ENCODE assay signal across 16 cellular contexts in genomic region chr6:155141002-155141401, GRCh38.
DNase-seq lines count a peak whose midpoint lies in the region; ATAC-seq and TF ChIP-seq lines count a peak whose summit lies in the region.
"Had no signal": no experiment of that assay in that cellular context is flagged by ENCODE, and none has a peak within 500 bp of the region (broad histone marks: within the 10 kb centered on the region; RNA-seq: fewer than 3 reads in every experiment).

No MANE protein-coding gene starts in this region.

- no peaks in the 10 kb centered on the region for H3K36me3 Mint-ChIP-seq in mesothelial cell of epicardium
- peaks cover 6% of the 10 kb centered on the region for H3K36me3 Mint-ChIP-seq in stimulated activated effector memory CD8-positive, alpha-beta T cell treated with anti-CD3 and anti-CD28 coated beads, Interleukin-12 subunit alpha, Interleukin-12 subunit beta, amount 100 ng/mL, for 72 hours
- H3K36me3 Mint-ChIP-seq: CD4-positive, alpha-beta memory T cell had no signal

- H2BK15ac ChIP-seq in IMR-90 (ENCODE audit: low read depth, low read length) = peak overlapping the region; percentile 62; the same call in 1 of the 3 replicates

- peak overlapping the region; percentile 24 for H2BK120ac ChIP-seq in IMR-90 (ENCODE audit: low read depth, low read length)

- no peak overlapping the region; the same call in 1 of the 2 replicates for H3K23ac ChIP-seq in IMR-90 (ENCODE audit: low read depth, low read length)

- H3K4me3 Mint-ChIP-seq in mesothelial cell of epicardium = no peak overlapping the region
- no peak overlapping the region for H3K4me3 Mint-ChIP-seq in stimulated activated effector memory CD8-positive, alpha-beta T cell treated with anti-CD3 and anti-CD28 coated beads, Interleukin-12 subunit alpha, Interleukin-12 subunit beta, amount 100 ng/mL, for 72 hours

- H3K4me1 Mint-ChIP-seq in mesothelial cell of epicardium = peaks cover 23% of the 10 kb centered on the region
- H3K4me1 Mint-ChIP-seq in stimulated activated effector memory CD8-positive, alpha-beta T cell treated with anti-CD3 and anti-CD28 coated beads, Interleukin-12 subunit alpha, Interleukin-12 subunit beta, amount 100 ng/mL, for 72 hours = peaks cover 26% of the 10 kb centered on the region

- no TSS peak for BruUV-seq in IMR-90 (replicated peaks; lab: Mats Ljungman, UMichigan)

- 45% methylated on average over 1 of the region's 1 CpG for WGBS in right cardiac atrium
- WGBS in IMR-90 (ENCODE audit: extremely low coverage in 2 of 2, insufficient read length in 1 of 2), 2 experiments = no CpG with 5 or more reads among the region's 1 CpG

- in situ Hi-C loops in IMR-90 (cut with MboI; ENCODE audit: low sequenced_read_pairs) = no loop called here

- no peak overlapping the region for H3K4me3 ChIP-seq in right cardiac atrium (ENCODE audit: low read length)
- no peak overlapping the region for H3K4me3 ChIP-seq in IMR-90 (ENCODE audit: insufficient read depth, low read depth, low read length)
- H3K4me3 ChIP-seq: BLaER1 treated with 17β-estradiol and CSF1 and Interleukin-3, amounts not matched to agents 10 nM and 100 nM; HAP-1 had no signal

- H3K9me1 ChIP-seq in IMR-90 (ENCODE audit: insufficient read depth, low read length) = peaks cover 20% of the 10 kb centered on the region

- peak overlapping the region; percentile 41; the same call in 1 of the 2 replicates for H2BK20ac ChIP-seq in IMR-90 (ENCODE audit: low read depth, low read length)

- no peak overlapping the region; the same call in 1 of the 2 replicates for H2AK5ac ChIP-seq in IMR-90 (ENCODE audit: low read depth, low read length)

- peak overlapping the region; percentile 36; the same call in 1 of the 2 replicates for H4K91ac ChIP-seq in IMR-90 (ENCODE audit: insufficient read depth, low read depth, low read length)

- 0 out of 2 replicates have a peak overlapping the region, but pooled peaks have one; percentile 1 for H3K14ac ChIP-seq in IMR-90 (replicated peaks; ENCODE audit: low read depth, low read length)

- H4K5ac ChIP-seq in IMR-90 (ENCODE audit: low read depth, low read length) = peak overlapping the region; percentile 39; the same call in 1 of the 2 replicates

- TF ChIP-seq CTCF in IMR-90 (conservative IDR thresholded peaks at IDR 0.05; ENCODE audit: low read depth, low read length) (no peak), mesothelial cell of epicardium (IDR thresholded peaks at IDR 0.05; ENCODE audit: unreplicated experiment) (no peak), RWPE1 (conservative IDR thresholded peaks at IDR 0.05; ENCODE audit: low read depth) (no peak)

- H3K4me1 ChIP-seq in right cardiac atrium (ENCODE audit: control insufficient read depth, insufficient read depth, low read length) (peaks cover 3% of the 10 kb centered on the region), IMR-90 (ENCODE audit: control insufficient read depth, insufficient read depth, low read length) (peaks cover 19% of the 10 kb centered on the region)

- no peak for TF ChIP-seq POLR2A in IMR-90 (IDR thresholded peaks at IDR 0.05; ENCODE audit: low read depth, low read length)

- H2AFZ ChIP-seq in IMR-90 (replicated peaks; ENCODE audit: low read length, poor library complexity) = no peak overlapping the region

- no peak overlapping the region for H3K56ac ChIP-seq in IMR-90 (ENCODE audit: extremely low read depth, insufficient read depth, low read length)

- no peak overlapping the region for H2BK5ac ChIP-seq in IMR-90 (ENCODE audit: low read depth, low read length, poor library complexity, severe bottlenecking)

- dilution Hi-C loops in IMR-90 (cut with HindIII; ENCODE audit: low sequenced_read_pairs, unreplicated experiment) = no loop called here

- peak overlapping the region; percentile 14 for H3K4ac ChIP-seq in IMR-90 (ENCODE audit: low read depth, low read length)

- POLR2A ChIA-PET in IMR-90 (lab: Charles Lee; ENCODE audit: unreplicated experiment) (no interaction called here), RWPE1 (lab: Yijun Ruan, JAX; ENCODE audit: low non-redundant PET) (no interaction called here)

- H3K79me1 ChIP-seq in IMR-90 (ENCODE audit: low read depth in 1 of 2, low read length in 2 of 2) = peaks cover 0 to 24% of the 10 kb centered on the region in 2 experiments; a peak in 2 of 4 replicates

- no peak overlapping the region for H3K4me2 ChIP-seq in IMR-90 (ENCODE audit: low read depth, low read length)

- H3K27me3 ChIP-seq in right cardiac atrium (ENCODE audit: control insufficient read depth, insufficient read depth) = no peaks in the 10 kb centered on the region
- no peaks in the 10 kb centered on the region for H3K27me3 ChIP-seq in IMR-90 (ENCODE audit: control insufficient read depth, insufficient read depth, low read length)
- H3K27me3 ChIP-seq: BLaER1 treated with 17β-estradiol and CSF1 and Interleukin-3, amounts not matched to agents 10 nM and 100 nM had no signal

- DNase-seq in right cardiac atrium = no peak
- no peak for DNase-seq in Right ventricle myocardium inferior (ENCODE audit: missing footprints)
- no peak for DNase-seq in IMR-90
- DNase-seq in mesothelial cell of epicardium (ENCODE audit: low spot score in 2 of 2, unreplicated experiment in 2 of 2) = no peak
- no peak for DNase-seq in stimulated activated effector memory CD8-positive, alpha-beta T cell treated with anti-CD3 and anti-CD28 coated beads, Interleukin-12 subunit alpha, Interleukin-12 subunit beta, amount 100 ng/mL, for 72 hours (ENCODE audit: low spot score in 2 of 2)
- no peak for DNase-seq in DMS114 treated with DMSO at 0.1 percent for 48 hours (lab: John Stamatoyannopoulos, UW; ENCODE audit: unreplicated experiment)
- DNase-seq in RWPE1 (ENCODE audit: low spot score) = no peak
- DNase-seq in hypothalamus (lab: John Stamatoyannopoulos, UW) = no peak
- DNase-seq: ACHN; CD4-positive, alpha-beta memory T cell; COR-L47; DND-41; GDM1 had no signal

- ATAC-seq in right cardiac atrium (peak; percentile 64 to 85), Right ventricle myocardium inferior (no peak), IMR-90 (ENCODE audit: low read depth) (no peak)
- ATAC-seq in stimulated activated effector memory CD8-positive, alpha-beta T cell treated with anti-CD3 and anti-CD28 coated beads, Interleukin-12 subunit alpha, Interleukin-12 subunit beta, amount 100 ng/mL, for 72 hours = no peak
- ATAC-seq: HepG2 had no signal

- H3K9me3 Mint-ChIP-seq in mesothelial cell of epicardium = no peaks in the 10 kb centered on the region
- H3K9me3 Mint-ChIP-seq in stimulated activated effector memory CD8-positive, alpha-beta T cell treated with anti-CD3 and anti-CD28 coated beads, Interleukin-12 subunit alpha, Interleukin-12 subunit beta, amount 100 ng/mL, for 72 hours = no peaks in the 10 kb centered on the region
- H3K9me3 Mint-ChIP-seq: CD4-positive, alpha-beta memory T cell had no signal

- H3K9me3 ChIP-seq in right cardiac atrium (ENCODE audit: control insufficient read depth, low read length) (no peaks in the 10 kb centered on the region), IMR-90 (ENCODE audit: control insufficient read depth, insufficient read depth, low read length) (no peaks in the 10 kb centered on the region)
- H3K9me3 ChIP-seq: BLaER1 treated with 17β-estradiol and CSF1 and Interleukin-3, amounts not matched to agents 10 nM and 100 nM; HAP-1 had no signal

- intact Hi-C loops in right cardiac atrium (cut with DNase I) = no loop called here
- intact Hi-C loops in Right ventricle myocardium inferior (cut with DNase I) = no loop called here
- intact Hi-C loops in IMR-90 (cut with micrococcal nuclease) = no loop called here

- H3K36me3 ChIP-seq in IMR-90 (ENCODE audit: control insufficient read depth, insufficient read depth, low read length) = no peaks in the 10 kb centered on the region
- H3K36me3 ChIP-seq: BLaER1 treated with 17β-estradiol and CSF1 and Interleukin-3, amounts not matched to agents 10 nM and 100 nM; HAP-1 had no signal

- H3K18ac ChIP-seq in IMR-90 (ENCODE audit: low read depth, low read length) = peak overlapping the region; percentile 33

- no peak overlapping the region for H3K9ac ChIP-seq in IMR-90 (ENCODE audit: low read depth, low read length)
- H3K9ac ChIP-seq: BLaER1 treated with 17β-estradiol and CSF1 and Interleukin-3, amounts not matched to agents 10 nM and 100 nM had no signal

- no peak for TF ChIP-seq RAD21 in IMR-90 (IDR thresholded peaks at IDR 0.05; ENCODE audit: low read length)

- no peak overlapping the region for H2AK9ac ChIP-seq in IMR-90 (replicated peaks; ENCODE audit: low read depth, low read length, poor library complexity)

- H3K27me3 Mint-ChIP-seq in mesothelial cell of epicardium (ENCODE audit: low read depth) = no peaks in the 10 kb centered on the region
- H3K27me3 Mint-ChIP-seq: CD4-positive, alpha-beta memory T cell had no signal

- H3K27ac Mint-ChIP-seq in mesothelial cell of epicardium = peak overlapping the region; percentile 22
- peak overlapping the region; percentile 1 for H3K27ac Mint-ChIP-seq in stimulated activated effector memory CD8-positive, alpha-beta T cell treated with anti-CD3 and anti-CD28 coated beads, Interleukin-12 subunit alpha, Interleukin-12 subunit beta, amount 100 ng/mL, for 72 hours

- H4K8ac ChIP-seq in IMR-90 (ENCODE audit: low read depth in 2 of 2, low read length in 2 of 2) = peak overlapping the region in 1 of 2 experiments; percentile 41; a peak in 1 of 4 replicates

- no peaks in the 10 kb centered on the region for H4K20me1 ChIP-seq in IMR-90 (ENCODE audit: insufficient read depth, low read length)
- H4K20me1 ChIP-seq: BLaER1 treated with 17β-estradiol and CSF1 and Interleukin-3, amounts not matched to agents 10 nM and 100 nM had no signal

- H3K27ac ChIP-seq in right cardiac atrium (ENCODE audit: low read length) (no peak overlapping the region), IMR-90 (ENCODE audit: insufficient read depth, low read length) (no peak overlapping the region), RWPE1 (no peak overlapping the region)
- H3K27ac ChIP-seq: BLaER1 treated with 17β-estradiol and CSF1 and Interleukin-3, amounts not matched to agents 10 nM and 100 nM had no signal

- CTCF ChIA-PET in IMR-90 (lab: Yijun Ruan, JAX) (interaction anchor here (2.0 kb wide), 1 partner anchor 11 kb away, joined by 4 read pairs; no protein-coding TSS in a partner anchor), RWPE1 (lab: Yijun Ruan, JAX) (no interaction called here)

TF ChIP-seq in IMR-90, 13 proteins besides CTCF, POLR2A, EP300 and RAD21 (continues in another document):
- TF ChIP-seq MXI1 (IDR thresholded peaks at IDR 0.05; ENCODE audit: borderline replicate concordance, low read depth, low read length) (no peak), CEBPB (IDR thresholded peaks at IDR 0.05; ENCODE audit: low read depth, low read length) (no peak), ELK1 (IDR thresholded peaks at IDR 0.05; ENCODE audit: borderline replicate concordance, low read depth, low read length) (no peak), MAFK (IDR thresholded peaks at IDR 0.05; ENCODE audit: low read depth, low read length) (no peak)

Comparison
In these comparisons a context has a peak if more than half of its experiments do, and no peak if none do; other contexts are left out.
1. ATAC-seq: peak in right cardiac atrium (2 of 2); none in Right ventricle myocardium inferior (single experiment), IMR-90 (single experiment) and stimulated activated effector memory CD8-positive, alpha-beta T cell treated with anti-CD3 and anti-CD28 coated beads, Interleukin-12 subunit alpha, Interleukin-12 subunit beta, amount 100 ng/mL, for 72 hours (single experiment).